21 cellular contexts compared by ENCODE assay signal in genomic region chr12:75460194-75460593, GRCh38. TPM values are rescaled to one million over a fixed set of nuclear protein-coding genes. Genes with fewer than 3 reads are reported as not detected.
A peak's percentile ranks its signal among the peaks of the same experiment; 100 is the strongest.
DNase-seq lines count a peak whose midpoint lies in the region; ATAC-seq and TF ChIP-seq lines count a peak whose summit lies in the region.
"Had no signal": no experiment of that assay in that cellular context is flagged by ENCODE, and none has a peak within 500 bp of the region (broad histone marks: within the 10 kb centered on the region; RNA-seq: fewer than 3 reads in every experiment).

No MANE protein-coding gene starts in this region.

- H3K4me1 ChIP-seq in thyroid gland, result no peaks in the 10 kb centered on the region
- H3K4me1 ChIP-seq: Peyer's patch, SJCRH30 had no signal

- H3K27me3 ChIP-seq in thyroid gland, result no peaks in the 10 kb centered on the region
- H3K27me3 ChIP-seq: Peyer's patch, SJCRH30 had no signal

- no peaks in the 10 kb centered on the region for H3K36me3 ChIP-seq in thyroid gland
- H3K36me3 ChIP-seq: Peyer's patch, SJCRH30 had no signal

- H3K36me3 Mint-ChIP-seq in natural killer cell, result no peaks in the 10 kb centered on the region
- H3K36me3 Mint-ChIP-seq in natural killer cell treated with Interleukin-12 subunit alpha and Interleukin-12 subunit beta and Interleukin-15 and Interleukin-18, amount 100 ng/mL, for 72 hours, result peaks cover 10% of the 10 kb centered on the region
- H3K36me3 Mint-ChIP-seq in central memory CD8-positive, alpha-beta T cell (ENCODE audit: insufficient read depth), result no peaks in the 10 kb centered on the region
- H3K36me3 Mint-ChIP-seq in T-helper 2 cell treated with Interferon-gamma antibody and Interleukin-4, amounts not matched to agents 5 μg/mL and 100 μg/mL, for 36 hours (ENCODE audit: low read depth), result peaks cover 11% of the 10 kb centered on the region

- peaks cover 48 to 51% of the 10 kb centered on the region in 2 donors for H3K4me1 Mint-ChIP-seq in natural killer cell
- H3K4me1 Mint-ChIP-seq in natural killer cell treated with Interleukin-12 subunit alpha and Interleukin-12 subunit beta and Interleukin-15 and Interleukin-18, amount 100 ng/mL, for 72 hours (ENCODE audit: low read depth in 2 of 2), result peaks cover 36 to 43% of the 10 kb centered on the region in 2 donors
- H3K4me1 Mint-ChIP-seq in central memory CD8-positive, alpha-beta T cell, result peaks cover 49% of the 10 kb centered on the region
- H3K4me1 Mint-ChIP-seq in T-helper 2 cell treated with Interferon-gamma antibody and Interleukin-4, amounts not matched to agents 5 μg/mL and 100 μg/mL, for 36 hours (ENCODE audit: low read depth), result peaks cover 22% of the 10 kb centered on the region

- TF ChIP-seq POLR2A in thyroid gland (IDR thresholded peaks at IDR 0.05), result no peak

- H3K27ac ChIP-seq in thyroid gland, result no peak overlapping the region
- H3K27ac ChIP-seq: C4-2B, HL-60, Peyer's patch, SJCRH30 had no signal

- no peak overlapping the region for H3K4me3 ChIP-seq in thyroid gland (replicated peaks in 1 of 3)
- H3K4me3 ChIP-seq: GM12878, Peyer's patch, SJCRH30 had no signal

- H3K9me3 Mint-ChIP-seq in natural killer cell, result peaks cover 0 to 2% of the 10 kb centered on the region in 2 donors
- H3K9me3 Mint-ChIP-seq in natural killer cell treated with Interleukin-12 subunit alpha and Interleukin-12 subunit beta and Interleukin-15 and Interleukin-18, amount 100 ng/mL, for 72 hours, result peaks cover 9% of the 10 kb centered on the region
- H3K9me3 Mint-ChIP-seq in central memory CD8-positive, alpha-beta T cell, result no peaks in the 10 kb centered on the region
- H3K9me3 Mint-ChIP-seq in T-helper 2 cell treated with Interferon-gamma antibody and Interleukin-4, amounts not matched to agents 5 μg/mL and 100 μg/mL, for 36 hours, result peaks cover 17% of the 10 kb centered on the region

- H3K4me3 Mint-ChIP-seq in natural killer cell, result peak overlapping the region; percentile 52
- no peak overlapping the region for H3K4me3 Mint-ChIP-seq in natural killer cell treated with Interleukin-12 subunit alpha and Interleukin-12 subunit beta and Interleukin-15 and Interleukin-18, amount 100 ng/mL, for 72 hours
- peak overlapping the region; percentile 6 for H3K4me3 Mint-ChIP-seq in central memory CD8-positive, alpha-beta T cell
- no peak overlapping the region for H3K4me3 Mint-ChIP-seq in T-helper 2 cell treated with Interferon-gamma antibody and Interleukin-4, amounts not matched to agents 5 μg/mL and 100 μg/mL, for 36 hours
- H3K4me3 Mint-ChIP-seq: H9 had no signal

- ATAC-seq in natural killer cell, result no peak
- ATAC-seq in natural killer cell treated with Interleukin-12 subunit alpha and Interleukin-12 subunit beta and Interleukin-15 and Interleukin-18, amount 100 ng/mL, for 72 hours, result no peak
- ATAC-seq in central memory CD8-positive, alpha-beta T cell (replicated peaks; ENCODE audit: extremely low read depth, poor library complexity, severe bottlenecking), result no peak
- ATAC-seq: GM12878 had no signal

- no peaks in the 10 kb centered on the region for H3K9me3 ChIP-seq in thyroid gland

- DNase-seq in natural killer cell, result no peak
- no peak for DNase-seq in natural killer cell treated with Interleukin-12 subunit alpha and Interleukin-12 subunit beta and Interleukin-15 and Interleukin-18, amount 100 ng/mL, for 72 hours (ENCODE audit: low spot score)
- DNase-seq in M059J (ENCODE audit: low read depth), result peak; percentile 57
- DNase-seq in central memory CD8-positive, alpha-beta T cell (ENCODE audit: low spot score in 2 of 2), result no peak
- no peak for DNase-seq in thyroid gland
- DNase-seq in NCI-H2171 treated with DMSO at 0.1 percent for 48 hours (lab: John Stamatoyannopoulos, UW), result no peak
- no peak for DNase-seq in T-helper 2 cell treated with Interferon-gamma antibody and Interleukin-4, amounts not matched to agents 5 μg/mL and 100 μg/mL, for 36 hours (ENCODE audit: low spot score)
- DNase-seq: DMS79; H9; KG1; NCI-H1105 treated with DMSO at 0.1 percent for 48 hours; NCI-H2029 treated with DMSO at 0.1 percent for 48 hours; NCI-H345; NCI-H524; NCI-H774; NK-92 treated with Interleukin-12 subunit alpha and Interleukin-12 subunit beta, amount 100 ng/mL, for 24 hours; Peyer's patch; SJCRH30 had no signal

- H3K27ac Mint-ChIP-seq in natural killer cell, result peak overlapping the region; percentile 61 to 86
- peak overlapping the region in 1 of 2 donors; percentile 38 for H3K27ac Mint-ChIP-seq in natural killer cell treated with Interleukin-12 subunit alpha and Interleukin-12 subunit beta and Interleukin-15 and Interleukin-18, amount 100 ng/mL, for 72 hours
- H3K27ac Mint-ChIP-seq in central memory CD8-positive, alpha-beta T cell (ENCODE audit: low read depth), result peak overlapping the region; percentile 67
- H3K27ac Mint-ChIP-seq in T-helper 2 cell treated with Interferon-gamma antibody and Interleukin-4, amounts not matched to agents 5 μg/mL and 100 μg/mL, for 36 hours, result no peak overlapping the region
- H3K27ac Mint-ChIP-seq: H9 had no signal

- H3K27me3 Mint-ChIP-seq in natural killer cell (ENCODE audit: low read depth in 2 of 2), result no peaks in the 10 kb centered on the region
- H3K27me3 Mint-ChIP-seq in natural killer cell treated with Interleukin-12 subunit alpha and Interleukin-12 subunit beta and Interleukin-15 and Interleukin-18, amount 100 ng/mL, for 72 hours, result no peaks in the 10 kb centered on the region
- H3K27me3 Mint-ChIP-seq in central memory CD8-positive, alpha-beta T cell, result no peaks in the 10 kb centered on the region
- H3K27me3 Mint-ChIP-seq in T-helper 2 cell treated with Interferon-gamma antibody and Interleukin-4, amounts not matched to agents 5 μg/mL and 100 μg/mL, for 36 hours (ENCODE audit: low read depth), result peaks cover 19% of the 10 kb centered on the region

- TF ChIP-seq CTCF in natural killer cell (IDR thresholded peaks at IDR 0.05) (no peak), thyroid gland (IDR thresholded peaks at IDR 0.05) (no peak)

- intact Hi-C loops in natural killer cell (cut with micrococcal nuclease) (no loop called here), thyroid gland (cut with DNase I) (no loop called here)

RNA-seq across cellular contexts. Expression of gene GLIPR1, which starts 20.4 kb away (rescaled TPM):
- total RNA-seq in natural killer cell (100 to 1,000 TPM; 106 to 120 (median 115) TPM), thyroid gland (10 to 100 TPM in 2 of 4 donors, 1 to 10 TPM in 2; 5.5 to 15.7 (median 11.3) TPM)
- 10 to 100 TPM; 47.1 to 48.3 TPM for total RNA-seq in natural killer cell treated with Interleukin-12 subunit alpha and Interleukin-12 subunit beta and Interleukin-15 and Interleukin-18, amount 100 ng/mL, for 72 hours
- total RNA-seq in M059J (2014; rRNA removed; shearing (Covaris generic)), result 82.2 and 131 TPM in 2 replicates

RNA-seq across cellular contexts. Expression of gene KRR1, which starts 51.2 kb away (rescaled TPM):
- total RNA-seq in natural killer cell (100 to 1,000 TPM; 101 to 112 (median 106) TPM), thyroid gland (10 to 100 TPM; 32.0 to 52.8 (median 44.1) TPM)
- 10 to 100 TPM; 64.4 to 96.4 TPM for total RNA-seq in natural killer cell treated with Interleukin-12 subunit alpha and Interleukin-12 subunit beta and Interleukin-15 and Interleukin-18, amount 100 ng/mL, for 72 hours
- 47.1 and 93.0 TPM in 2 replicates for total RNA-seq in M059J (2014; rRNA removed; shearing (Covaris generic))

Comparison
In these comparisons a context has a peak if more than half of its experiments do, and no peak if none do; other contexts are left out.
1. H3K4me3 Mint-ChIP-seq: peak in natural killer cell (single experiment) and central memory CD8-positive, alpha-beta T cell (single experiment); none in natural killer cell treated with Interleukin-12 subunit alpha and Interleukin-12 subunit beta and Interleukin-15 and Interleukin-18, amount 100 ng/mL, for 72 hours (single experiment) and T-helper 2 cell treated with Interferon-gamma antibody and Interleukin-4, amounts not matched to agents 5 μg/mL and 100 μg/mL, for 36 hours (single experiment).